ENCODE assay signal across 8 cellular contexts in genomic region chr6:137076277-137077068, GRCh38. TPM values are rescaled to one million over a fixed set of nuclear protein-coding genes. Genes with fewer than 3 reads are reported as not detected.
DNase-seq lines count a peak whose midpoint lies in the region; ATAC-seq and TF ChIP-seq lines count a peak whose summit lies in the region.

No MANE protein-coding gene starts in this region.

- no peak overlapping the region for H3K23ac ChIP-seq in IMR-90 (ENCODE audit: low read depth, low read length)

- no peak overlapping the region for H2BK120ac ChIP-seq in IMR-90 (ENCODE audit: low read depth, low read length)

- no peaks in the 10 kb centered on the region for H3K36me3 Mint-ChIP-seq in neural crest cell (ENCODE audit: low read depth)

- H3K9me3 ChIP-seq in IMR-90 (ENCODE audit: control insufficient read depth, insufficient read depth, low read length) (no peaks in the 10 kb centered on the region), NT2/D1 (ENCODE audit: insufficient read depth, low read length) (no peaks in the 10 kb centered on the region), thoracic aorta (no peaks in the 10 kb centered on the region)

- no peak overlapping the region for H4K91ac ChIP-seq in IMR-90 (ENCODE audit: insufficient read depth, low read depth, low read length)

- no peak overlapping the region for H2AK5ac ChIP-seq in IMR-90 (ENCODE audit: low read depth, low read length)

- H3K27ac Mint-ChIP-seq in neural crest cell (ENCODE audit: unreplicated experiment): no peak overlapping the region

- no peaks in the 10 kb centered on the region for H3K36me3 ChIP-seq in IMR-90 (ENCODE audit: control insufficient read depth, insufficient read depth, low read length)
- H3K36me3 ChIP-seq in NT2/D1 (ENCODE audit: insufficient read depth, insufficient read length, low read length): no peaks in the 10 kb centered on the region
- no peaks in the 10 kb centered on the region for H3K36me3 ChIP-seq in thoracic aorta

- WGBS in IMR-90 (ENCODE audit: extremely low coverage in 2 of 2, insufficient read length in 1 of 2), 2 experiments: 70% methylated on average over 2 of the region's 4 CpGs; no CpG with 5 or more reads in 1 of the 2 experiments

- no peak overlapping the region for H2AK9ac ChIP-seq in IMR-90 (replicated peaks; ENCODE audit: low read depth, low read length, poor library complexity)

- H2BK15ac ChIP-seq in IMR-90 (ENCODE audit: low read depth, low read length): no peak overlapping the region

- peaks cover 27% of the 10 kb centered on the region for H3K27me3 Mint-ChIP-seq in neural crest cell (ENCODE audit: low read depth)

- H3K4me1 ChIP-seq in IMR-90 (ENCODE audit: control insufficient read depth, insufficient read depth, low read length) (no peaks in the 10 kb centered on the region), NT2/D1 (ENCODE audit: insufficient read depth, insufficient read length) (no peaks in the 10 kb centered on the region), thoracic aorta (ENCODE audit: control insufficient read depth in 1 of 2, low read depth in 2 of 2) (no peaks in the 10 kb centered on the region)

- peak; percentile 64 for TF ChIP-seq RAD21 in IMR-90 (IDR thresholded peaks at IDR 0.05; ENCODE audit: low read length)

- H4K5ac ChIP-seq in IMR-90 (ENCODE audit: low read depth, low read length): no peak overlapping the region

- peaks cover 1% of the 10 kb centered on the region; the same call in 1 of the 2 replicates for H3K27me3 ChIP-seq in IMR-90 (ENCODE audit: control insufficient read depth, insufficient read depth, low read length)
- H3K27me3 ChIP-seq in NT2/D1 (ENCODE audit: insufficient read depth, insufficient read length): no peaks in the 10 kb centered on the region
- H3K27me3 ChIP-seq in thoracic aorta (replicated peaks; ENCODE audit: insufficient read depth): no peaks in the 10 kb centered on the region

- intact Hi-C loops in IMR-90 (cut with micrococcal nuclease): loop anchor here (1.0 to 5.0 kb wide), 2 partner anchors 236 to 565 kb away; no protein-coding TSS in a partner anchor

- no peak overlapping the region for H4K8ac ChIP-seq in IMR-90 (ENCODE audit: low read depth in 2 of 2, low read length in 2 of 2)

- no peak overlapping the region for H3K56ac ChIP-seq in IMR-90 (ENCODE audit: extremely low read depth, insufficient read depth, low read length)

- TF ChIP-seq POLR2A in IMR-90 (IDR thresholded peaks at IDR 0.05; ENCODE audit: low read depth, low read length): no peak

- H3K4ac ChIP-seq in IMR-90 (ENCODE audit: low read depth, low read length): no peak overlapping the region

- H3K18ac ChIP-seq in IMR-90 (ENCODE audit: low read depth, low read length): no peak overlapping the region

- DNase-seq in EH (ENCODE audit: low read depth): peak; percentile 66
- peak; percentile 50 for DNase-seq in IMR-90
- peak; percentile 60 for DNase-seq in NT2/D1 (ENCODE audit: low read depth, low spot score)
- peak; percentile 41 for DNase-seq in activated T-cell treated with anti-CD3 and anti-CD28 coated beads for 24 hours (ENCODE audit: low read depth)
- peak; percentile 70 for DNase-seq in fibroblast of mammary gland (ENCODE audit: low read depth)
- peak; percentile 46 for DNase-seq in neural crest cell (ENCODE audit: low read depth, low spot score)
- DNase-seq in thoracic aorta (ENCODE audit: low spot score): peak; percentile 7

- ATAC-seq in GM21717 (IDR thresholded peaks at IDR 0.05; ENCODE audit: unreplicated experiment) (peak; percentile 93), IMR-90 (ENCODE audit: low read depth) (peak; percentile 96), thoracic aorta (ENCODE audit: insufficient number of reproducible peaks, low FRiP score, low read depth) (no peak)

- no peaks in the 10 kb centered on the region for H3K4me1 Mint-ChIP-seq in neural crest cell

- POLR2A ChIA-PET in IMR-90 (lab: Charles Lee; ENCODE audit: unreplicated experiment): no interaction called here

- no peak overlapping the region for H3K27ac ChIP-seq in IMR-90 (ENCODE audit: insufficient read depth, low read length)
- no peak overlapping the region for H3K27ac ChIP-seq in thoracic aorta

- peaks cover 8% of the 10 kb centered on the region for H3K9me3 Mint-ChIP-seq in neural crest cell

- H3K9ac ChIP-seq in IMR-90 (ENCODE audit: low read depth, low read length) (no peak overlapping the region), NT2/D1 (ENCODE audit: insufficient read length, low read depth) (no peak overlapping the region)

- H3K4me3 ChIP-seq in IMR-90 (ENCODE audit: insufficient read depth, low read depth, low read length) (no peak overlapping the region), NT2/D1 (ENCODE audit: insufficient read length, low read depth) (no peak overlapping the region), fibroblast of mammary gland (ENCODE audit: control insufficient read depth, low read depth, low read length) (no peak overlapping the region), thoracic aorta (no peak overlapping the region)

- dilution Hi-C loops in IMR-90 (cut with HindIII; ENCODE audit: low sequenced_read_pairs, unreplicated experiment): no loop called here

- no peak overlapping the region for H3K4me2 ChIP-seq in IMR-90 (ENCODE audit: low read depth, low read length)

- no peak overlapping the region for H2BK20ac ChIP-seq in IMR-90 (ENCODE audit: low read depth, low read length)

- H3K14ac ChIP-seq in IMR-90 (replicated peaks; ENCODE audit: low read depth, low read length): no peak overlapping the region

- no peaks in the 10 kb centered on the region for H3K9me1 ChIP-seq in IMR-90 (ENCODE audit: insufficient read depth, low read length)

- CTCF ChIA-PET in IMR-90 (lab: Yijun Ruan, JAX): interaction anchor here (0.6 to 1.2 kb wide), 7 partner anchors 8 to 583 kb away, joined by 3 to 6 read pairs (median 3); no protein-coding TSS in a partner anchor

- no peaks in the 10 kb centered on the region for H3K79me1 ChIP-seq in IMR-90 (ENCODE audit: low read depth in 1 of 2, low read length in 2 of 2)

- H2AFZ ChIP-seq in IMR-90 (replicated peaks; ENCODE audit: low read length, poor library complexity): no peak overlapping the region

- no peak overlapping the region for H2BK5ac ChIP-seq in IMR-90 (ENCODE audit: low read depth, low read length, poor library complexity, severe bottlenecking)

- TF ChIP-seq CTCF in IMR-90 (conservative IDR thresholded peaks at IDR 0.05; ENCODE audit: low read depth, low read length) (peak; percentile 62), fibroblast of mammary gland (conservative IDR thresholded peaks at IDR 0.05; ENCODE audit: control insufficient read depth, insufficient read depth, low read depth, low read length) (peak; percentile 86), neural crest cell (conservative IDR thresholded peaks at IDR 0.05) (peak; percentile 78), thoracic aorta (IDR thresholded peaks at IDR 0.05) (peak; percentile 40)

- H3K4me3 Mint-ChIP-seq in neural crest cell: no peak overlapping the region

- in situ Hi-C loops in IMR-90 (cut with MboI; ENCODE audit: low sequenced_read_pairs): no loop called here

- H4K20me1 ChIP-seq in IMR-90 (ENCODE audit: insufficient read depth, low read length): no peaks in the 10 kb centered on the region

- BruUV-seq in IMR-90 (replicated peaks; lab: Mats Ljungman, UMichigan): no TSS peak

TF ChIP-seq in IMR-90, 13 proteins besides CTCF, POLR2A, EP300 and RAD21:
- TF ChIP-seq NFE2L2 (IDR thresholded peaks at IDR 0.05; ENCODE audit: low read depth, low read length): no peak
- TF ChIP-seq SMC3 (IDR thresholded peaks at IDR 0.05; ENCODE audit: low read depth, low read length): peak; percentile 43; the same call in 1 of the 2 replicates
- TF ChIP-seq CEBPB (IDR thresholded peaks at IDR 0.05; ENCODE audit: low read depth, low read length): no peak

RNA-seq across cellular contexts. Expression of gene IL20RA, which starts 31.7 kb away (rescaled TPM):
- under 0.01 TPM in 1 of 2 replicates, not detected in the other for total RNA-seq in IMR-90 (2012; rRNA removed)
- polyA plus RNA-seq in IMR-90 (2012; rRNA removed): 0.02 TPM in 1 of 2 replicates, not detected in the other
- not detected in 2 replicates for polyA plus RNA-seq in IMR-90 (2012; cell fraction: cytosol; rRNA removed)
- polyA plus RNA-seq in IMR-90 (2012; cell fraction: nucleus; rRNA removed; ENCODE audit: low replicate concordance): 0.05 TPM in 1 of 2 replicates, not detected in the other
- not detected in 2 replicates for total RNA-seq in neural crest cell
- total RNA-seq in thoracic aorta: 1 to 10 TPM in 1 of 2 donors, under 1 TPM in 1; 0.54 to 1.2 TPM

Comparison
In these comparisons a context has a peak if more than half of its experiments do, and no peak if none do; other contexts are left out.
1. DNase-seq: peak in every context shown above with its lines; median percentile 70 in fibroblast of mammary gland; 66 in EH; 60 in NT2/D1; 50 in IMR-90; 46 in neural crest cell; 41 in activated T-cell treated with anti-CD3 and anti-CD28 coated beads for 24 hours; 7 in thoracic aorta.